8 cellular contexts compared by ENCODE assay signal in genomic region chr5:178205749-178206047, GRCh38. TPM values are rescaled to one million over a fixed set of nuclear protein-coding genes. Genes with fewer than 3 reads are reported as not detected.
DNase-seq lines count a peak whose midpoint lies in the region; ATAC-seq, FAIRE-seq and TF ChIP-seq lines count a peak whose summit lies in the region.

No MANE protein-coding gene starts in this region.

- H3K4me3 ChIP-seq in A549 (peak overlapping the region; percentile 96), choroid plexus epithelial cell (ENCODE audit: low read depth, low read length) (peak overlapping the region; percentile 89), muscle layer of colon (ENCODE audit: low read depth in 1 of 2, low read length in 2 of 2) (peak overlapping the region; percentile 87 to 92)

- H3K27me3 Mint-ChIP-seq in IgD-negative memory B cell, result no peaks in the 10 kb centered on the region

- peaks cover 0 to 2% (median 0%) of the 10 kb centered on the region in 3 donors for H3K9me3 Mint-ChIP-seq in IgD-negative memory B cell

- peaks cover 30% of the 10 kb centered on the region for H3K4me1 ChIP-seq in A549
- peaks cover 22% of the 10 kb centered on the region for H3K4me1 ChIP-seq in muscle layer of colon (ENCODE audit: insufficient read depth, low read length)

- TF ChIP-seq CTCF in A549 (IDR thresholded peaks at IDR 0.05) (no peak), choroid plexus epithelial cell (conservative IDR thresholded peaks at IDR 0.05; ENCODE audit: low read depth, low read length) (no peak)

- no peak for TF ChIP-seq POLR2A in A549 (IDR thresholded peaks at IDR 0.05; ENCODE audit: low read length)

- WGBS in A549 (ENCODE audit: missing lambda C conversion rate), result 2% methylated on average over 5 of the region's 5 CpGs

- H3K27me3 ChIP-seq in muscle layer of colon (ENCODE audit: control insufficient read depth in 1 of 2, insufficient read depth in 2 of 2, low read length in 2 of 2), result no peaks in the 10 kb centered on the region

- no peak for FAIRE-seq in A549 (lab: Jason Lieb, UNC)

- H3K27ac Mint-ChIP-seq in IgD-negative memory B cell, result peak overlapping the region; percentile 81 to 92 (median 83)

- peak overlapping the region; percentile 94 to 95 for H3K27ac ChIP-seq in A549
- H3K27ac ChIP-seq in muscle layer of colon (ENCODE audit: low read depth, low read length), result peak overlapping the region; percentile 88

- H3K4me3 Mint-ChIP-seq in IgD-negative memory B cell, result peak overlapping the region; percentile 73 to 88 (median 84)

- no peak for DNase-seq in A549 (ENCODE audit: low read depth in 1 of 2, low spot score in 1 of 2)
- no peak for DNase-seq in choroid plexus epithelial cell (ENCODE audit: low read depth)

- POLR2A ChIA-PET in A549 (lab: Yijun Ruan, JAX), result interaction anchor here (0.6 kb wide), 1 partner anchor 25 kb away, joined by 8 read pairs; no protein-coding TSS in a partner anchor

- peaks cover 13 to 19% (median 16%) of the 10 kb centered on the region in 3 donors for H3K4me1 Mint-ChIP-seq in IgD-negative memory B cell

- no peak for ATAC-seq in A549
- no peak for ATAC-seq in GM21390 (IDR thresholded peaks at IDR 0.05; ENCODE audit: unreplicated experiment)
- ATAC-seq in GM19035 (IDR thresholded peaks at IDR 0.05; ENCODE audit: unreplicated experiment), result no peak
- ATAC-seq in GM18511 (IDR thresholded peaks at IDR 0.05; ENCODE audit: unreplicated experiment), result no peak
- no peak for ATAC-seq in GM19397 (IDR thresholded peaks at IDR 0.05; ENCODE audit: unreplicated experiment)

- CTCF ChIA-PET in A549 (lab: Yijun Ruan, JAX), result no interaction called here

- no peak for TF ChIP-seq EP300 in A549 (IDR thresholded peaks at IDR 0.05)

- H3K9me3 ChIP-seq in A549, result no peaks in the 10 kb centered on the region
- no peaks in the 10 kb centered on the region for H3K9me3 ChIP-seq in muscle layer of colon (ENCODE audit: low read length)

- H3K36me3 Mint-ChIP-seq in IgD-negative memory B cell, result peaks cover 3% of the 10 kb centered on the region

- peaks cover 50% of the 10 kb centered on the region for H3K36me3 ChIP-seq in muscle layer of colon (ENCODE audit: insufficient read depth, low read length)

- TF ChIP-seq RAD21 in A549 (conservative IDR thresholded peaks at IDR 0.05 in 1 of 2, IDR thresholded peaks at IDR 0.05 in 1 of 2), result no peak

- peak overlapping the region; percentile 89 for H3K4me2 ChIP-seq in A549

- peak overlapping the region; percentile 66 for H3K9ac ChIP-seq in muscle layer of colon (ENCODE audit: low read length)

TF ChIP-seq in A549, 52 proteins besides CTCF, POLR2A, EP300 and RAD21:
- TF ChIP-seq, protein P1, sequence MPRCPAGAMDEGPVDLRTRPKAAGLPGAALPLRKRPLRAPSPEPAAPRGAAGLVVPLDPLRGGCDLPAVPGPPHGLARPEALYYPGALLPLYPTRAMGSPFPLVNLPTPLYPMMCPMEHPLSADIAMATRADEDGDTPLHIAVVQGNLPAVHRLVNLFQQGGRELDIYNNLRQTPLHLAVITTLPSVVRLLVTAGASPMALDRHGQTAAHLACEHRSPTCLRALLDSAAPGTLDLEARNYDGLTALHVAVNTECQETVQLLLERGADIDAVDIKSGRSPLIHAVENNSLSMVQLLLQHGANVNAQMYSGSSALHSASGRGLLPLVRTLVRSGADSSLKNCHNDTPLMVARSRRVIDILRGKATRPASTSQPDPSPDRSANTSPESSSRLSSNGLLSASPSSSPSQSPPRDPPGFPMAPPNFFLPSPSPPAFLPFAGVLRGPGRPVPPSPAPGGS (IDR thresholded peaks at IDR 0.05), result no peak
- TF ChIP-seq ZNF302 (CRISPR knock-in tag; IDR thresholded peaks at IDR 0.05) (no peak), SMC3 (IDR thresholded peaks at IDR 0.05) (no peak), NPAS2 (CRISPR knock-in tag; IDR thresholded peaks at IDR 0.05; ENCODE audit: borderline replicate concordance) (no peak), RNF2 (IDR thresholded peaks at IDR 0.05; ENCODE audit: borderline replicate concordance, low read depth) (no peak), MAFK (IDR thresholded peaks at IDR 0.05; ENCODE audit: partially characterized antibody) (no peak), CEBPB (IDR thresholded peaks at IDR 0.05) (no peak), TP53 (CRISPR knock-in tag; IDR thresholded peaks at IDR 0.05) (no peak), RFX5 (IDR thresholded peaks at IDR 0.05) (no peak), HEYL (CRISPR knock-in tag; IDR thresholded peaks at IDR 0.05) (no peak), BHLHE40 (IDR thresholded peaks at IDR 0.05; ENCODE audit: low read depth, low read length) (no peak), CHD4 (IDR thresholded peaks at IDR 0.05; ENCODE audit: borderline replicate concordance) (no peak), ZC3H11A (IDR thresholded peaks at IDR 0.05) (no peak)
- TF ChIP-seq, protein P2, sequence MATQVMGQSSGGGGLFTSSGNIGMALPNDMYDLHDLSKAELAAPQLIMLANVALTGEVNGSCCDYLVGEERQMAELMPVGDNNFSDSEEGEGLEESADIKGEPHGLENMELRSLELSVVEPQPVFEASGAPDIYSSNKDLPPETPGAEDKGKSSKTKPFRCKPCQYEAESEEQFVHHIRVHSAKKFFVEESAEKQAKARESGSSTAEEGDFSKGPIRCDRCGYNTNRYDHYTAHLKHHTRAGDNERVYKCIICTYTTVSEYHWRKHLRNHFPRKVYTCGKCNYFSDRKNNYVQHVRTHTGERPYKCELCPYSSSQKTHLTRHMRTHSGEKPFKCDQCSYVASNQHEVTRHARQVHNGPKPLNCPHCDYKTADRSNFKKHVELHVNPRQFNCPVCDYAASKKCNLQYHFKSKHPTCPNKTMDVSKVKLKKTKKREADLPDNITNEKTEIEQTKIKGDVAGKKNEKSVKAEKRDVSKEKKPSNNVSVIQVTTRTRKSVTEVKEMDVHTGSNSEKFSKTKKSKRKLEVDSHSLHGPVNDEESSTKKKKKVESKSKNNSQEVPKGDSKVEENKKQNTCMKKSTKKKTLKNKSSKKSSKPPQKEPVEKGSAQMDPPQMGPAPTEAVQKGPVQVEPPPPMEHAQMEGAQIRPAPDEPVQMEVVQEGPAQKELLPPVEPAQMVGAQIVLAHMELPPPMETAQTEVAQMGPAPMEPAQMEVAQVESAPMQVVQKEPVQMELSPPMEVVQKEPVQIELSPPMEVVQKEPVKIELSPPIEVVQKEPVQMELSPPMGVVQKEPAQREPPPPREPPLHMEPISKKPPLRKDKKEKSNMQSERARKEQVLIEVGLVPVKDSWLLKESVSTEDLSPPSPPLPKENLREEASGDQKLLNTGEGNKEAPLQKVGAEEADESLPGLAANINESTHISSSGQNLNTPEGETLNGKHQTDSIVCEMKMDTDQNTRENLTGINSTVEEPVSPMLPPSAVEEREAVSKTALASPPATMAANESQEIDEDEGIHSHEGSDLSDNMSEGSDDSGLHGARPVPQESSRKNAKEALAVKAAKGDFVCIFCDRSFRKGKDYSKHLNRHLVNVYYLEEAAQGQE (IDR thresholded peaks at IDR 0.05), result no peak

RNA-seq across cellular contexts. Expression of gene HNRNPAB, which starts 1.4 kb away (rescaled TPM):
- polyA plus RNA-seq in A549 (2011; rRNA removed) (140 and 200 TPM in 2 replicates), A549 (2017; fragmentation: RNase III; extraction: RNeasy Plus Mini Kit Qiagen cat#74134 plus additional on column Dnase treatment) (338 to 354 TPM (median 352 TPM) in 3 replicates), IgD-negative memory B cell (70.6 TPM)
- 249 and 266 TPM in 2 replicates for polyA plus RNA-seq in A549 (2012; cell fraction: cytosol; rRNA removed)
- polyA plus RNA-seq in A549 (2012; cell fraction: nucleus; rRNA removed), result 149 and 201 TPM in 2 replicates
- polyA minus RNA-seq in A549 (2011; rRNA and poly(A)+ RNA removed), result 68.2 and 74.0 TPM in 2 replicates

RNA-seq across cellular contexts. Expression of gene GMCL2, which starts 18.5 kb away (rescaled TPM):
- polyA plus RNA-seq in A549 (2011; rRNA removed) (not detected in 2 replicates), A549 (2017; fragmentation: RNase III; extraction: RNeasy Plus Mini Kit Qiagen cat#74134 plus additional on column Dnase treatment) (not detected in 3 replicates), IgD-negative memory B cell (not detected)
- polyA plus RNA-seq in A549 (2012; cell fraction: cytosol; rRNA removed), result not detected in 2 replicates
- not detected in 2 replicates for polyA plus RNA-seq in A549 (2012; cell fraction: nucleus; rRNA removed)
- not detected in 2 replicates for polyA minus RNA-seq in A549 (2011; rRNA and poly(A)+ RNA removed)

RNA-seq across cellular contexts. Expression of gene PHYKPL, which starts 26.9 kb away (rescaled TPM):
- polyA plus RNA-seq in A549 (2011; rRNA removed) (21.9 and 24.6 TPM in 2 replicates), A549 (2017; fragmentation: RNase III; extraction: RNeasy Plus Mini Kit Qiagen cat#74134 plus additional on column Dnase treatment) (12.5 to 13.9 TPM (median 13.0 TPM) in 3 replicates), IgD-negative memory B cell (58.1 TPM)
- polyA plus RNA-seq in A549 (2012; cell fraction: cytosol; rRNA removed), result 19.3 and 20.6 TPM in 2 replicates
- 66.2 and 68.7 TPM in 2 replicates for polyA plus RNA-seq in A549 (2012; cell fraction: nucleus; rRNA removed)
- 60.3 and 65.1 TPM in 2 replicates for polyA minus RNA-seq in A549 (2011; rRNA and poly(A)+ RNA removed)

RNA-seq across cellular contexts. Expression of gene NHP2, which starts 52.0 kb away (rescaled TPM):
- polyA plus RNA-seq in A549 (2011; rRNA removed) (177 and 205 TPM in 2 replicates), A549 (2017; fragmentation: RNase III; extraction: RNeasy Plus Mini Kit Qiagen cat#74134 plus additional on column Dnase treatment) (553 to 612 TPM (median 555 TPM) in 3 replicates), IgD-negative memory B cell (227 TPM)
- polyA plus RNA-seq in A549 (2012; cell fraction: cytosol; rRNA removed), result 436 and 477 TPM in 2 replicates
- polyA plus RNA-seq in A549 (2012; cell fraction: nucleus; rRNA removed), result 208 and 240 TPM in 2 replicates
- polyA minus RNA-seq in A549 (2011; rRNA and poly(A)+ RNA removed), result 54.4 and 73.5 TPM in 2 replicates
